8 cellular contexts compared by ENCODE assay signal in genomic region chr1:3611170-3612019, GRCh38. TPM values are rescaled to one million over a fixed set of nuclear protein-coding genes. Genes with fewer than 3 reads are reported as not detected.
DNase-seq lines count a peak whose midpoint lies in the region; ATAC-seq and TF ChIP-seq lines count a peak whose summit lies in the region.

TSS of gene MEGF6 (minus strand) at chr1:3611508. CDS start at chr1:3611268, 240 bp downstream.

- no peaks in the 10 kb centered on the region for H3K36me3 ChIP-seq in ascending aorta

- peaks cover 3 to 15% of the 10 kb centered on the region in 2 donors for H3K4me1 ChIP-seq in ascending aorta

- intact Hi-C loops in ascending aorta (cut with DNase I), result no loop called here

- ATAC-seq in GM21423 (IDR thresholded peaks at IDR 0.05; ENCODE audit: unreplicated experiment) (no peak), GM19467 (IDR thresholded peaks at IDR 0.05; ENCODE audit: unreplicated experiment) (no peak)

- DNase-seq in NCI-H1092 treated with DMSO at 0.1 percent for 48 hours (lab: John Stamatoyannopoulos, UW), result peak; percentile 17
- DNase-seq in NCI-H1092 (lab: John Stamatoyannopoulos, UW), result no peak
- DNase-seq in SW480 (ENCODE audit: low spot score), result peak; percentile 78
- no peak for DNase-seq in ascending aorta (ENCODE audit: low spot score in 2 of 2)
- DNase-seq in iPS-NIHi7 (ENCODE audit: extremely low spot score), result peak; percentile 99
- DNase-seq in stimulated activated CD4-positive, alpha-beta T cell treated with anti-CD3 and anti-CD28 coated beads, Interleukin-1b, Interleukin-23, amount 100 ng/mL, for 48 hours, result peak; percentile 43

- no peak for TF ChIP-seq CTCF in ascending aorta (IDR thresholded peaks at IDR 0.05)

- peak within 1 kb of the TSS; percentile 53 to 59 for H3K4me3 ChIP-seq in ascending aorta

- H3K27me3 ChIP-seq in ascending aorta, result peaks cover 6% of the 10 kb centered on the region

- no peaks in the 10 kb centered on the region for H3K9me3 ChIP-seq in ascending aorta

- no peak within 1 kb of the TSS for H3K27ac ChIP-seq in ascending aorta

RNA-seq across cellular contexts. Expression of gene MEGF6, which starts in this region (rescaled TPM):
- 194 TPM for total RNA-seq in ascending aorta

Comparison
In these comparisons a context has a peak if more than half of its experiments do, and no peak if none do; other contexts are left out.
1. DNase-seq: peak in NCI-H1092 treated with DMSO at 0.1 percent for 48 hours (single experiment), SW480 (single experiment), iPS-NIHi7 (single experiment) and stimulated activated CD4-positive, alpha-beta T cell treated with anti-CD3 and anti-CD28 coated beads, Interleukin-1b, Interleukin-23, amount 100 ng/mL, for 48 hours (single experiment); none in NCI-H1092 (single experiment) and ascending aorta (0 of 2).